In the genomic region with DNA sequence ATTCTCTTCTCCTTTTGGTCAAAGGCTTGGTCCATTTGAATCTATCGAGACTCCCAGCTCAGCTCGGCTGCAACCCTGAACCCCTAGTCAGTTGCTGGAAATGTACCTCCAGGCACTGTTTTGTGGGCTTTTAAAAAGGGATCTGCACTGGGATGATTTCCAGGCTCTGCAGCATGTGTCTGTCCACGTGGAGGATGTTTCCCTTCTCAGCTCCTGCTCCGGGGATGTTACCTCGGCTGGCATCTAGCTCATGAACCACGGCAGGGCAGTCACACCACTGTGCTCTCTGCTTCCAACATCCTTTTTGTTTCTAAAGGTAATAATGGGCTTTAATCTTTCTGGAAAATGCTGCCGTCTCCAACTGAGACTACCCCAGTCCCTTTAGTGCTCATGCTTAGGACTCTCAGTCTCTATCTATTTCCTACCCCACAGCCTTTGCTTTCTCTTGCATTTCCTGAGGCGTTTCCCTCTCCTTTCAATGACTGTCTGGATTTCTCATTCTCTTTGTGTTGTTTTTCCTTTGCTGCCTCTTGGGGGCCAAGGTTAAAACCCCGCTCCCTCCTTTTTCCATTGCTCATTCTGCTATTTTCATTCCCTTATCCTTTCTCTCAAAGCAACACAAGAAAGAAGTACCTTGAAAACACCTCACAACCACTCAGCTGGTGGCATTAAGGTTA, we compare ENCODE assay signal across 16 cellular contexts. TPM values are rescaled to one million over a fixed set of nuclear protein-coding genes. Genes with fewer than 3 reads are reported as not detected.
DNase-seq lines count a peak whose midpoint lies in the region; TF ChIP-seq lines count a peak whose summit lies in the region.
"Had no signal": no experiment of that assay in that cellular context is flagged by ENCODE, and none has a peak within 500 bp of the region (broad histone marks: within the 10 kb centered on the region; RNA-seq: fewer than 3 reads in every experiment).

No MANE protein-coding gene starts in this region.

- H3K27me3 ChIP-seq in H9 (ENCODE audit: insufficient read depth, low read length), result no peaks in the 10 kb centered on the region
- H3K27me3 ChIP-seq: sigmoid colon, thyroid gland had no signal

- H3K4me3 Mint-ChIP-seq in H9 (no peak overlapping the region), nephron (no peak overlapping the region)

- H3K79me1 ChIP-seq in H9 (ENCODE audit: insufficient read depth, low read depth, low read length, poor library complexity, severe bottlenecking), result no peaks in the 10 kb centered on the region

- no peaks in the 10 kb centered on the region; the same call in 1 of the 2 replicates for H3K4me1 ChIP-seq in H9 (ENCODE audit: insufficient read depth, low read length)

- no peak overlapping the region for H4K91ac ChIP-seq in H9 (ENCODE audit: insufficient read length, low read depth, low read length)

- no peak overlapping the region for H2BK15ac ChIP-seq in H9 (ENCODE audit: low read depth, low read length)

- no peak overlapping the region for H4K8ac ChIP-seq in H9 (replicated peaks; ENCODE audit: insufficient read length, low read depth, low read length)

- H3K56ac ChIP-seq in H9 (ENCODE audit: insufficient read length, low read depth, low read length), result no peak overlapping the region

- no peak overlapping the region for H3K4me2 ChIP-seq in H9 (ENCODE audit: insufficient read depth, insufficient read length, low read length)

- H3K36me3 Mint-ChIP-seq in H9 (ENCODE audit: insufficient read depth in 1 of 3, low read depth in 3 of 3), result no peaks in the 10 kb centered on the region; a peak in 1 of 7 replicates
- no peaks in the 10 kb centered on the region for H3K36me3 Mint-ChIP-seq in nephron (ENCODE audit: low read depth)

- no peak overlapping the region for H3T11ph ChIP-seq in H9 (ENCODE audit: low read length)

- peak overlapping the region; percentile 42; the same call in 1 of the 2 replicates for H3K4me3 ChIP-seq in SK-N-MC
- H3K4me3 ChIP-seq: sigmoid colon, thyroid gland had no signal

- no peaks in the 10 kb centered on the region for H3K36me3 ChIP-seq in SK-N-MC (ENCODE audit: insufficient read depth, low read length)
- H3K36me3 ChIP-seq: sigmoid colon, thyroid gland had no signal

- no peak overlapping the region for H3K9ac ChIP-seq in H9 (ENCODE audit: extremely low read depth, insufficient read length, low read length)
- no peak overlapping the region for H3K9ac ChIP-seq in SK-N-MC (ENCODE audit: insufficient read length)

- no peaks in the 10 kb centered on the region for H4K20me1 ChIP-seq in H9 (ENCODE audit: control insufficient read depth, insufficient read depth, insufficient read length)

- peak overlapping the region in 1 of 3 experiments; percentile 38; a peak in 2 of 7 replicates for H3K27ac Mint-ChIP-seq in H9
- peak overlapping the region in 2 of 3 experiments; percentile 10 to 34 for H3K27ac Mint-ChIP-seq in nephron

- H3K23me2 ChIP-seq in H9 (ENCODE audit: insufficient read length, low read depth, low read length, poor library complexity, severe bottlenecking), result no peaks in the 10 kb centered on the region

- no CpG with 5 or more reads among the region's 9 CpGs for WGBS in H9 (ENCODE audit: extremely low coverage, insufficient read length, low lambda C conversion rate)

- peaks cover 0 to 2% of the 10 kb centered on the region in 2 experiments; a peak in 4 of 5 replicates for H3K9me3 Mint-ChIP-seq in H9
- H3K9me3 Mint-ChIP-seq in nephron, result peaks cover 3% of the 10 kb centered on the region

- no peaks in the 10 kb centered on the region for H3K79me2 ChIP-seq in H9 (ENCODE audit: insufficient read depth, low read length)

- no peak overlapping the region for H2BK120ac ChIP-seq in H9 (ENCODE audit: low read depth, low read length, poor library complexity, severe bottlenecking)

- no peak overlapping the region for H3K4ac ChIP-seq in H9 (ENCODE audit: low read depth, low read length)

- H2BK12ac ChIP-seq in H9 (ENCODE audit: insufficient read length, low read depth, low read length), result no peak overlapping the region

- no peak overlapping the region for H2BK20ac ChIP-seq in H9 (ENCODE audit: low read depth, low read length, poor library complexity, severe bottlenecking)

- intact Hi-C loops in cardiac septum (cut with DNase I), result loop anchor here (2.0 to 10.0 kb wide), 3 partner anchors 23 to 387 kb away; a partner anchor contains a TSS

- H2AFZ ChIP-seq in H9 (ENCODE audit: low read length), result no peak overlapping the region

- H3K27ac ChIP-seq in H9 (ENCODE audit: insufficient read length, low read depth, low read length) (no peak overlapping the region), SK-N-MC (no peak overlapping the region)
- H3K27ac ChIP-seq: HL-60, thyroid gland had no signal

- no peak overlapping the region for H2AK5ac ChIP-seq in H9 (ENCODE audit: insufficient read length, low read length)

- H3K27me3 Mint-ChIP-seq in H9 (ENCODE audit: low read depth) (peaks cover 10% of the 10 kb centered on the region), nephron (ENCODE audit: low read depth) (no peaks in the 10 kb centered on the region)

- no peak overlapping the region for H3K23ac ChIP-seq in H9 (ENCODE audit: insufficient read length, low read depth, low read length)

- H3K14ac ChIP-seq in H9 (ENCODE audit: insufficient read depth, low read length), result no peak overlapping the region

- H3K9me3 ChIP-seq in H9 (ENCODE audit: control insufficient read depth, low read depth, low read length) (no peaks in the 10 kb centered on the region), SK-N-MC (ENCODE audit: low read depth, low read length) (no peaks in the 10 kb centered on the region)
- H3K9me3 ChIP-seq: sigmoid colon, thyroid gland had no signal

- TF ChIP-seq CTCF in H9 (conservative IDR thresholded peaks at IDR 0.05), result 0 out of 3 replicates have a peak, but pooled peaks have one; percentile 10
- no peak for TF ChIP-seq CTCF in nephron (IDR thresholded peaks at IDR 0.05; ENCODE audit: unreplicated experiment in 3 of 3)

- H4K5ac ChIP-seq in H9 (ENCODE audit: insufficient read length, low read depth, low read length), result no peak overlapping the region

- H3K4me1 Mint-ChIP-seq in H9, result peaks cover 11 to 15% of the 10 kb centered on the region in 2 experiments
- peaks cover 20% of the 10 kb centered on the region for H3K4me1 Mint-ChIP-seq in nephron

- DNase-seq in H9 (no peak), SK-N-MC (ENCODE audit: low read depth, low spot score) (no peak), cardiac septum (ENCODE audit: low spot score) (peak; percentile 78), GOT3 (lab: John Stamatoyannopoulos, UW) (no peak), hippocampal formation (lab: John Stamatoyannopoulos, UW) (no peak), NCI-H345 treated with DMSO at 0.1 percent for 48 hours (lab: John Stamatoyannopoulos, UW; ENCODE audit: unreplicated experiment) (no peak), NCI-H2107 (lab: John Stamatoyannopoulos, UW) (no peak)
- DNase-seq: activated CD4-positive, alpha-beta T cell treated with anti-CD3 and anti-CD28 coated beads, Interleukin-2, amount 50 U/mL, for 48 hours; cerebellar nuclear complex; MM.1S; SHP77; sigmoid colon; stimulated activated CD4-positive, alpha-beta T cell treated with anti-CD3 and anti-CD28 coated beads, Interleukin-4, amount 100 ng/mL, for 4 hours; thyroid gland had no signal

- H2BK5ac ChIP-seq in H9 (ENCODE audit: insufficient read length, low read length), result no peak overlapping the region

- no peak overlapping the region for H3K18ac ChIP-seq in H9 (ENCODE audit: insufficient read length, low read depth, low read length)

RNA-seq across cellular contexts. Expression of a gene that starts 42.9 kb away (rescaled TPM):
- total RNA-seq in H9 (2021), result 41.7 and 47.3 TPM in 2 replicates
- 458 TPM for total RNA-seq in cardiac septum
